ENCODE assay signal across 18 cellular contexts in genomic region chr14:35420036-35420811, GRCh38. TPM values are rescaled to one million over a fixed set of nuclear protein-coding genes. Genes with fewer than 3 reads are reported as not detected.
DNase-seq lines count a peak whose midpoint lies in the region; ATAC-seq and TF ChIP-seq lines count a peak whose summit lies in the region.
"Had no signal": no experiment of that assay in that cellular context is flagged by ENCODE, and none has a peak within 500 bp of the region (broad histone marks: within the 10 kb centered on the region; RNA-seq: fewer than 3 reads in every experiment).

No MANE protein-coding gene starts in this region.

- peaks cover 35% of the 10 kb centered on the region for H3K4me1 Mint-ChIP-seq in CD8-positive, alpha-beta T cell (ENCODE audit: low read depth)

- H3K9ac ChIP-seq in GM23248, result 0 out of 2 replicates have a peak overlapping the region, but pooled peaks have one; percentile 38

- H3K36me3 Mint-ChIP-seq in CD8-positive, alpha-beta T cell, result no peaks in the 10 kb centered on the region

- H3K79me2 ChIP-seq in GM23248 (ENCODE audit: insufficient read depth), result no peaks in the 10 kb centered on the region

- H3K4me3 ChIP-seq in GM23248, result peak overlapping the region; percentile 25; the same call in 1 of the 2 replicates
- H3K4me3 ChIP-seq in SJSA1, result no peak overlapping the region
- no peak overlapping the region for H3K4me3 ChIP-seq in fibroblast of mammary gland (ENCODE audit: control insufficient read depth, low read depth, low read length)
- no peak overlapping the region for H3K4me3 ChIP-seq in CD8-positive, alpha-beta T cell (ENCODE audit: low read depth, low read length)
- H3K4me3 ChIP-seq: body of pancreas, SK-N-MC had no signal

- intact Hi-C loops in CD8-positive, alpha-beta T cell (cut with DNase I, micrococcal nuclease), result loop anchor here (5.0 to 10.0 kb wide), 5 partner anchors 265 to 1088 kb away; partner anchors contain the start of gene SRP54 (in 1 of the 2)

- H3K27ac Mint-ChIP-seq in CD8-positive, alpha-beta T cell, result no peak overlapping the region
- H3K27ac Mint-ChIP-seq: activated B cell treated with CpG ODN at 0.5 μM for 24 hours, B cell had no signal

- H3K9me3 Mint-ChIP-seq in CD8-positive, alpha-beta T cell, result no peaks in the 10 kb centered on the region
- H3K9me3 Mint-ChIP-seq: activated B cell treated with CpG ODN at 0.5 μM for 24 hours had no signal

- peaks cover 4% of the 10 kb centered on the region; the same call in 1 of the 2 replicates for H3F3A ChIP-seq in GM23248 (ENCODE audit: insufficient read depth)

- POLR2A ChIA-PET in CD8-positive, alpha-beta T cell (lab: Charles Lee), result interaction anchor here (0.6 to 1.1 kb wide), 3 partner anchors 17 to 231 kb away, joined by 3 to 5 read pairs (median 3); no protein-coding TSS in a partner anchor

- peak overlapping the region; percentile 72 for H2AFZ ChIP-seq in GM23248

- H3K36me3 ChIP-seq in GM23248 (ENCODE audit: low read depth) (no peaks in the 10 kb centered on the region), SJSA1 (no peaks in the 10 kb centered on the region)
- no peaks in the 10 kb centered on the region for H3K36me3 ChIP-seq in CD8-positive, alpha-beta T cell (ENCODE audit: insufficient read depth, low read length)

- no peaks in the 10 kb centered on the region for H3K27me3 Mint-ChIP-seq in CD8-positive, alpha-beta T cell (ENCODE audit: low read depth)
- H3K27me3 Mint-ChIP-seq: activated B cell treated with CpG ODN at 0.5 μM for 24 hours, B cell had no signal

- H3K27ac ChIP-seq in GM23248 (peak overlapping the region; percentile 74), SJSA1 (peak overlapping the region; percentile 69)
- no peak overlapping the region for H3K27ac ChIP-seq in CD8-positive, alpha-beta T cell (ENCODE audit: low read depth, low read length)
- H3K27ac ChIP-seq: body of pancreas, SK-N-MC had no signal

- no peaks in the 10 kb centered on the region for H3K9me2 ChIP-seq in GM23248 (ENCODE audit: insufficient read depth)

- H3K9me3 ChIP-seq in GM23248 (ENCODE audit: low read depth), result no peaks in the 10 kb centered on the region
- no peaks in the 10 kb centered on the region for H3K9me3 ChIP-seq in SJSA1 (replicated peaks)
- no peaks in the 10 kb centered on the region for H3K9me3 ChIP-seq in CD8-positive, alpha-beta T cell (ENCODE audit: low read length)
- H3K9me3 ChIP-seq: body of pancreas had no signal

- 10 to 11% methylated on average over 7 of the region's 7 CpGs for WGBS in GM23248 (ENCODE audit: low coverage in 1 of 2, low lambda C conversion rate in 2 of 2, missing lambda C conversion rate in 2 of 2), 2 experiments

- peaks cover 45% of the 10 kb centered on the region for H3K4me1 ChIP-seq in GM23248 (ENCODE audit: insufficient read depth)
- peaks cover 28% of the 10 kb centered on the region for H3K4me1 ChIP-seq in SJSA1 (replicated peaks)
- H3K4me1 ChIP-seq in CD8-positive, alpha-beta T cell (ENCODE audit: insufficient read depth, low read length), result peaks cover 31% of the 10 kb centered on the region
- H3K4me1 ChIP-seq: body of pancreas had no signal

- ATAC-seq in CD8-positive, alpha-beta T cell, result no peak
- ATAC-seq in HG03378 (IDR thresholded peaks at IDR 0.05; ENCODE audit: unreplicated experiment), result no peak
- ATAC-seq: body of pancreas had no signal

- CTCF ChIA-PET in CD8-positive, alpha-beta T cell (lab: Charles Lee), result interaction anchor here (0.6 to 16.5 kb wide), 8 partner anchors 11 to 281 kb away, joined by 3 to 382 read pairs (median 9); partner anchors contain the start of gene NFKBIA

- in situ Hi-C loops in GM23248 (cut with MboI), result no loop called here

- H3K4me2 ChIP-seq in GM23248 (ENCODE audit: unreplicated experiment), result peak overlapping the region; percentile 78

- no peak overlapping the region for H3K4me3 Mint-ChIP-seq in CD8-positive, alpha-beta T cell
- H3K4me3 Mint-ChIP-seq: activated B cell treated with CpG ODN at 0.5 μM for 24 hours, B cell had no signal

- TF ChIP-seq CTCF in fibroblast of mammary gland (conservative IDR thresholded peaks at IDR 0.05; ENCODE audit: control insufficient read depth, insufficient read depth, low read depth, low read length), result no peak
- TF ChIP-seq CTCF in CD8-positive, alpha-beta T cell (IDR thresholded peaks at IDR 0.05), result no peak

- H3K27me3 ChIP-seq in GM23248 (replicated peaks; ENCODE audit: insufficient read depth) (no peaks in the 10 kb centered on the region), SJSA1 (replicated peaks) (no peaks in the 10 kb centered on the region)
- H3K27me3 ChIP-seq in CD8-positive, alpha-beta T cell (ENCODE audit: insufficient read depth, low read length), result no peaks in the 10 kb centered on the region
- H3K27me3 ChIP-seq: body of pancreas had no signal

- H4K20me1 ChIP-seq in GM23248 (ENCODE audit: insufficient read depth), result no peaks in the 10 kb centered on the region

- DNase-seq in A172 (ENCODE audit: low spot score) (peak; percentile 84), GM23248 (peak; percentile 85), SJSA1 (ENCODE audit: low read depth in 1 of 2, low spot score in 2 of 2) (peak in 1 of 2 experiments; percentile 38), fibroblast of mammary gland (ENCODE audit: low read depth) (peak; percentile 77), HUDEP-2 (lab: John Stamatoyannopoulos, UW; ENCODE audit: unreplicated experiment in 76 of 76) (no peak), iPS-NIHi7 (ENCODE audit: extremely low spot score) (no peak)
- no peak for DNase-seq in CD8-positive, alpha-beta T cell
- DNase-seq: activated B cell treated with CpG ODN at 0.5 μM for 24 hours; activated T-cell treated with anti-CD3 and anti-CD28 coated beads, Interleukin-2, amount 50 U/mL, for 48 hours; body of pancreas; DND-41; Kasumi-1; NCI-H446 treated with DMSO at 0.1 percent for 48 hours; stimulated activated CD4-positive, alpha-beta T cell treated with anti-CD3 and anti-CD28 coated beads, Interleukin-4, amount 100 ng/mL, for 4 hours; stimulated activated naive CD4-positive, alpha-beta T cell treated with Interleukin-2 at 50 U/mL for 16 hours had no signal

RNA-seq across cellular contexts. Expression of gene NFKBIA, which starts 15.7 kb away (rescaled TPM):
- total RNA-seq in A172 (2014; rRNA removed; shearing (Covaris generic)), result 41.3 and 58.1 TPM in 2 replicates
- total RNA-seq in GM23248 (2014; rRNA removed; shearing (Covaris generic)), result 46.5 and 60.4 TPM in 2 replicates
- polyA plus RNA-seq in GM23248 (2016; fragmentation: Nextera tagmentation; extraction: Ambion mirVana), result 39.8 and 40.2 TPM in 2 replicates
- total RNA-seq in SJSA1 (2014; rRNA removed; shearing (Covaris generic)), result 115 and 172 TPM in 2 replicates
- 1,000 to 10,000 TPM; 1,097 to 1,133 TPM for total RNA-seq in CD8-positive, alpha-beta T cell

Comparison
In these comparisons a context has a peak if more than half of its experiments do, and no peak if none do; other contexts are left out.
1. DNase-seq: peak in A172 (single experiment), GM23248 (single experiment) and fibroblast of mammary gland (single experiment); none in HUDEP-2 (0 of 76), CD8-positive, alpha-beta T cell (0 of 7) and iPS-NIHi7 (single experiment).